In the genomic region with DNA sequence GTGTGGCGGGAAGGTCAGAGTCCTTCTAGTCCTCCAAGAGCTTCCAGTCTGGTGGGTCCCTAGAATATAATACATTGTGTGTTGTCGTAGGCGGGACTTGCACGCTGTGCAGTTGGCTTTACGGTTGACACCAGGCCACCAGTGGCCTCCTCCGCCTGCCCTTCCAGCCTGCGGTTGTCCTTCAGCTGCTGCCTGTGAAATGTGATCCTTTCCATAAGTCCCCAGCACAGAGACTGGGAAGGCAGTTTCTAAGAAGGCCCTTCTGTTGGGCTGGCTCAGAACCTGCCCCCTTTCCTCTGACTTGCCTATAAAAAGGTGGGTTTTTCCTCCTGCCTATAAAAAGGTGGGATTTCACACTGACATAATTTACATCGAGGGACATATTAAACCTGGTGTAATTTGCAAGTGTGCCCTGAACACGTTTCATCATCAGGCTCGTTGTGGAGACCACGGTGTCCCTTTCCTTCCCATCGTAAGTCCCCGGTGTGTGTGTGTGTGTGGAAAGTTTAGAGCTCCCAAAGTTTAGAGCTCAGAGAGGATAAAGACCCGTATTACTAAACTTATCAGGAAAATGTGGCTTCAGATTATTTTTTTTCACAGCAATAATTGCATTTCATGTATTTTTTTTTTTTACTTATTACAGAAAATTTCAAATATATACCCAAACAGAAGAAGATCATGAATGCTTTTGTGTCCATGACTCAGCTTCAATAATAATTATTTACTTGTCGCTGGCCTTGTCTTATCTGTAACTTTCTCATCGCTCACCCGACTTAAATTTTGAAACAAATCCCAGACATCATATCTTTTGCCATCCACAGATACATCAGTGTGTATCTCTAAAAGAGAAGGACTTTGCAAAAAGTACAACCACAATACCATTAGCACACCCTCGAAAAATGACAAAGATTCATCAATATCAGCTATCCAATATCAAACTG, we compare ENCODE assay signal across 1 cellular context.
TF ChIP-seq lines count a peak whose summit lies in the region.

No MANE protein-coding gene starts in this region.

TF ChIP-seq in K562, 482 proteins besides CTCF, POLR2A, EP300 and RAD21 (continued from another document and continues in another):
- TF ChIP-seq, protein P1, sequence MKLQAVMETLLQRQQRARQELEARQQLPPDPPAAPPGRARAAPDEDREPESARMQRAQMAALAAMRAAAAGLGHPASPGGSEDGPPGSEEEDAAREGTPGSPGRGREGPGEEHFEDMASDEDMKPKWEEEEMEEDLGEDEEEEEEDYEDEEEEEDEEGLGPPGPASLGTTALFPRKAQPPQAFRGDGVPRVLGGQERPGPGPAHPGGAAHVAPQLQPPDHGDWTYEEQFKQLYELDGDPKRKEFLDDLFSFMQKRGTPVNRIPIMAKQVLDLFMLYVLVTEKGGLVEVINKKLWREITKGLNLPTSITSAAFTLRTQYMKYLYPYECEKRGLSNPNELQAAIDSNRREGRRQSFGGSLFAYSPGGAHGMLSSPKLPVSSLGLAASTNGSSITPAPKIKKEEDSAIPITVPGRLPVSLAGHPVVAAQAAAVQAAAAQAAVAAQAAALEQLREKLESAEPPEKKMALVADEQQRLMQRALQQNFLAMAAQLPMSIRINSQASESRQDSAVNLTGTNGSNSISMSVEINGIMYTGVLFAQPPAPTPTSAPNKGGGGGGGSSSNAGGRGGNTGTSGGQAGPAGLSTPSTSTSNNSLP (IDR thresholded peaks at IDR 0.05; ENCODE audit: borderline replicate concordance, low read depth, low read length): no peak
- TF ChIP-seq DACH1 (IDR thresholded peaks at IDR 0.05; ENCODE audit: partially characterized antibody): no peak
- TF ChIP-seq, protein P2, sequence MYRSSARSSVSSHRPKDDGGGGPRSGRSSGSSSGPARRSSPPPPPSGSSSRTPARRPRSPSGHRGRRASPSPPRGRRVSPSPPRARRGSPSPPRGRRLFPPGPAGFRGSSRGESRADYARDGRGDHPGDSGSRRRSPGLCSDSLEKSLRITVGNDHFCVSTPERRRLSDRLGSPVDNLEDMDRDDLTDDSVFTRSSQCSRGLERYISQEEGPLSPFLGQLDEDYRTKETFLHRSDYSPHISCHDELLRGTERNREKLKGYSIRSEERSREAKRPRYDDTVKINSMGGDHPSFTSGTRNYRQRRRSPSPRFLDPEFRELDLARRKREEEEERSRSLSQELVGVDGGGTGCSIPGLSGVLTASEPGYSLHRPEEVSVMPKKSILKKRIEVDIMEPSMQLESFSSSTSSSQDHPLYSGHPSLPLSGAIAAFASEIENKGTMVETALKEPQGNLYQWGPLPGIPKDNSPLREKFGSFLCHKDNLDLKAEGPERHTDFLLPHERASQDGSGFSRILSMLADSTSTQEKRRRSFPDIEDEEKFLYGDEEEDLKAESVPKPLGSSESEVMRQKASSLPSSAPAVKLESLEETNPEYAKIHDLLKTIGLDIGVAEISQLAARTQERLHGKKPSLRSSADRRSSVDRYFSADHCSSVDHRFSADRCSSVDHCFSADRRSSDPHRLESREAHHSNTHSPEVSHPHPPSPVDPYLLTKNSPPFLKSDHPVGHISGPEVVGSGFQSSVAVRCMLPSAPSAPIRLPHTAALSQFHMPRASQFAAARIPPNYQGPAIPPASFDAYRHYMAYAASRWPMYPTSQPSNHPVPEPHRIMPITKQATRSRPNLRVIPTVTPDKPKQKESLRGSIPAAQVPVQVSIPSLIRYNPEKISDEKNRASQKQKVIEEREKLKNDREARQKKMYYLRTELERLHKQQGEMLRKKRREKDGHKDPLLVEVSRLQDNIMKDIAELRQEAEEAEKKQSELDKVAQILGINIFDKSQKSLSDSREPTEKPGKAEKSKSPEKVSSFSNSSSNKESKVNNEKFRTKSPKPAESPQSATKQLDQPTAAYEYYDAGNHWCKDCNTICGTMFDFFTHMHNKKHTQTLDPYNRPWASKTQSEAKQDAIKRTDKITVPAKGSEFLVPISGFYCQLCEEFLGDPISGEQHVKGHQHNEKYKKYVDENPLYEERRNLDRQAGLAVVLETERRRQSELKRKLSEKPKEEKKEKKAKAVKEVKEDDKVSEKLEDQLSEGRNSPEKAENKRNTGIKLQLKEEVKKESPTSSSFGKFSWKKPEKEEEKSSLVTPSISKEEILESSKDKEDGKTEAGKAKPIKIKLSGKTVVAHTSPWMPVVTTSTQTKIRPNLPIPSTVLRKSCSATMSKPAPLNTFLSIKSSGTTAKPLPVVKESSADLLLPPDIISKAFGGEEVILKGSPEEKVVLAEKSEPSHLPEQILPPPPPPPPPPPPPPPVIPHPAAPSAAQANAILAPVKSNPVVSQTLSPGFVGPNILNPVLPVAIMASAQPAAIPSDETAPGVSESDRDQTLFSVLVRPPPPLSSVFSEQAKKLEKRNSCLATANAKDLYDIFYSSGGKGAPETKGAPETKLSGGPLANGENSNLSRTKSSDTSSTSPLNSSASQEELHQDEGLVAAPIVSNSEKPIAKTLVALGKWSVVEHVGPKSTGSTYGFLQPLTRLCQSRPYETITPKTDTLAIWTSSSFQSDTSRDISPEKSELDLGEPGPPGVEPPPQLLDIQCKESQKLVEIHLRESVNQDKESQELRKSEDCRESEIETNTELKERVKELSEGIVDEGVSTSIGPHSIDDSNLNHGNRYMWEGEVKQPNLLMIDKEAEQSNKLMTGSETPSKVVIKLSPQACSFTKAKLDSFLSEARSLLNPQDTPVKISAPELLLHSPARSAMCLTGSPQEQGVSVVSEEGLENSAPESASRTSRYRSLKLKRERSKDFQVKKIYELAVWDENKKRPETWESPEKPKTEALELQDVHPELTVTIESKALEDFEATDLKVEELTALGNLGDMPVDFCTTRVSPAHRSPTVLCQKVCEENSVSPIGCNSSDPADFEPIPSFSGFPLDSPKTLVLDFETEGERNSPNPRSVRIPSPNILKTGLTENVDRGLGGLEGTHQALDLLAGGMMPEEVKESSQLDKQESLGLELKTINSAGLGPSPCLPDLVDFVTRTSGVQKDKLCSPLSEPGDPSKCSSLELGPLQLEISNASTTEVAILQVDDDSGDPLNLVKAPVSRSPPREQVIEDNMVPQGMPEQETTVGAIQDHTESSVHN (IDR thresholded peaks at IDR 0.05; ENCODE audit: borderline replicate concordance in 1 of 2, low read depth in 1 of 2): no peak
- TF ChIP-seq CEBPB (tag; IDR thresholded peaks at IDR 0.05): peak; percentile 57; the same call in 1 of the 2 replicates
- TF ChIP-seq, protein P3, sequence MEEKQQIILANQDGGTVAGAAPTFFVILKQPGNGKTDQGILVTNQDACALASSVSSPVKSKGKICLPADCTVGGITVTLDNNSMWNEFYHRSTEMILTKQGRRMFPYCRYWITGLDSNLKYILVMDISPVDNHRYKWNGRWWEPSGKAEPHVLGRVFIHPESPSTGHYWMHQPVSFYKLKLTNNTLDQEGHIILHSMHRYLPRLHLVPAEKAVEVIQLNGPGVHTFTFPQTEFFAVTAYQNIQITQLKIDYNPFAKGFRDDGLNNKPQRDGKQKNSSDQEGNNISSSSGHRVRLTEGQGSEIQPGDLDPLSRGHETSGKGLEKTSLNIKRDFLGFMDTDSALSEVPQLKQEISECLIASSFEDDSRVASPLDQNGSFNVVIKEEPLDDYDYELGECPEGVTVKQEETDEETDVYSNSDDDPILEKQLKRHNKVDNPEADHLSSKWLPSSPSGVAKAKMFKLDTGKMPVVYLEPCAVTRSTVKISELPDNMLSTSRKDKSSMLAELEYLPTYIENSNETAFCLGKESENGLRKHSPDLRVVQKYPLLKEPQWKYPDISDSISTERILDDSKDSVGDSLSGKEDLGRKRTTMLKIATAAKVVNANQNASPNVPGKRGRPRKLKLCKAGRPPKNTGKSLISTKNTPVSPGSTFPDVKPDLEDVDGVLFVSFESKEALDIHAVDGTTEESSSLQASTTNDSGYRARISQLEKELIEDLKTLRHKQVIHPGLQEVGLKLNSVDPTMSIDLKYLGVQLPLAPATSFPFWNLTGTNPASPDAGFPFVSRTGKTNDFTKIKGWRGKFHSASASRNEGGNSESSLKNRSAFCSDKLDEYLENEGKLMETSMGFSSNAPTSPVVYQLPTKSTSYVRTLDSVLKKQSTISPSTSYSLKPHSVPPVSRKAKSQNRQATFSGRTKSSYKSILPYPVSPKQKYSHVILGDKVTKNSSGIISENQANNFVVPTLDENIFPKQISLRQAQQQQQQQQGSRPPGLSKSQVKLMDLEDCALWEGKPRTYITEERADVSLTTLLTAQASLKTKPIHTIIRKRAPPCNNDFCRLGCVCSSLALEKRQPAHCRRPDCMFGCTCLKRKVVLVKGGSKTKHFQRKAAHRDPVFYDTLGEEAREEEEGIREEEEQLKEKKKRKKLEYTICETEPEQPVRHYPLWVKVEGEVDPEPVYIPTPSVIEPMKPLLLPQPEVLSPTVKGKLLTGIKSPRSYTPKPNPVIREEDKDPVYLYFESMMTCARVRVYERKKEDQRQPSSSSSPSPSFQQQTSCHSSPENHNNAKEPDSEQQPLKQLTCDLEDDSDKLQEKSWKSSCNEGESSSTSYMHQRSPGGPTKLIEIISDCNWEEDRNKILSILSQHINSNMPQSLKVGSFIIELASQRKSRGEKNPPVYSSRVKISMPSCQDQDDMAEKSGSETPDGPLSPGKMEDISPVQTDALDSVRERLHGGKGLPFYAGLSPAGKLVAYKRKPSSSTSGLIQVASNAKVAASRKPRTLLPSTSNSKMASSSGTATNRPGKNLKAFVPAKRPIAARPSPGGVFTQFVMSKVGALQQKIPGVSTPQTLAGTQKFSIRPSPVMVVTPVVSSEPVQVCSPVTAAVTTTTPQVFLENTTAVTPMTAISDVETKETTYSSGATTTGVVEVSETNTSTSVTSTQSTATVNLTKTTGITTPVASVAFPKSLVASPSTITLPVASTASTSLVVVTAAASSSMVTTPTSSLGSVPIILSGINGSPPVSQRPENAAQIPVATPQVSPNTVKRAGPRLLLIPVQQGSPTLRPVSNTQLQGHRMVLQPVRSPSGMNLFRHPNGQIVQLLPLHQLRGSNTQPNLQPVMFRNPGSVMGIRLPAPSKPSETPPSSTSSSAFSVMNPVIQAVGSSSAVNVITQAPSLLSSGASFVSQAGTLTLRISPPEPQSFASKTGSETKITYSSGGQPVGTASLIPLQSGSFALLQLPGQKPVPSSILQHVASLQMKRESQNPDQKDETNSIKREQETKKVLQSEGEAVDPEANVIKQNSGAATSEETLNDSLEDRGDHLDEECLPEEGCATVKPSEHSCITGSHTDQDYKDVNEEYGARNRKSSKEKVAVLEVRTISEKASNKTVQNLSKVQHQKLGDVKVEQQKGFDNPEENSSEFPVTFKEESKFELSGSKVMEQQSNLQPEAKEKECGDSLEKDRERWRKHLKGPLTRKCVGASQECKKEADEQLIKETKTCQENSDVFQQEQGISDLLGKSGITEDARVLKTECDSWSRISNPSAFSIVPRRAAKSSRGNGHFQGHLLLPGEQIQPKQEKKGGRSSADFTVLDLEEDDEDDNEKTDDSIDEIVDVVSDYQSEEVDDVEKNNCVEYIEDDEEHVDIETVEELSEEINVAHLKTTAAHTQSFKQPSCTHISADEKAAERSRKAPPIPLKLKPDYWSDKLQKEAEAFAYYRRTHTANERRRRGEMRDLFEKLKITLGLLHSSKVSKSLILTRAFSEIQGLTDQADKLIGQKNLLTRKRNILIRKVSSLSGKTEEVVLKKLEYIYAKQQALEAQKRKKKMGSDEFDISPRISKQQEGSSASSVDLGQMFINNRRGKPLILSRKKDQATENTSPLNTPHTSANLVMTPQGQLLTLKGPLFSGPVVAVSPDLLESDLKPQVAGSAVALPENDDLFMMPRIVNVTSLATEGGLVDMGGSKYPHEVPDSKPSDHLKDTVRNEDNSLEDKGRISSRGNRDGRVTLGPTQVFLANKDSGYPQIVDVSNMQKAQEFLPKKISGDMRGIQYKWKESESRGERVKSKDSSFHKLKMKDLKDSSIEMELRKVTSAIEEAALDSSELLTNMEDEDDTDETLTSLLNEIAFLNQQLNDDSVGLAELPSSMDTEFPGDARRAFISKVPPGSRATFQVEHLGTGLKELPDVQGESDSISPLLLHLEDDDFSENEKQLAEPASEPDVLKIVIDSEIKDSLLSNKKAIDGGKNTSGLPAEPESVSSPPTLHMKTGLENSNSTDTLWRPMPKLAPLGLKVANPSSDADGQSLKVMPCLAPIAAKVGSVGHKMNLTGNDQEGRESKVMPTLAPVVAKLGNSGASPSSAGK (IDR thresholded peaks at IDR 0.05): peak; percentile 49; the same call in 1 of the 2 replicates
- peak; percentile 47; the same call in 1 of the 2 replicates for TF ChIP-seq ATF7 (IDR thresholded peaks at IDR 0.05)
- TF ChIP-seq EGR1 (conservative IDR thresholded peaks at IDR 0.05): peak; percentile 63
- TF ChIP-seq SRSF1 (IDR thresholded peaks at IDR 0.05; ENCODE audit: low read depth, low read length): no peak
- no peak for TF ChIP-seq NCOA2 (IDR thresholded peaks at IDR 0.05; ENCODE audit: partially characterized antibody in 2 of 2)
- TF ChIP-seq EP400 (IDR thresholded peaks at IDR 0.05): peak; percentile 65
- TF ChIP-seq NFE2 (IDR thresholded peaks at IDR 0.05; ENCODE audit: low read depth): peak; percentile 54
- TF ChIP-seq RUNX1 (IDR thresholded peaks at IDR 0.05; ENCODE audit: low read depth): peak; percentile 70; the same call in 1 of the 2 replicates
- TF ChIP-seq, protein P4, sequence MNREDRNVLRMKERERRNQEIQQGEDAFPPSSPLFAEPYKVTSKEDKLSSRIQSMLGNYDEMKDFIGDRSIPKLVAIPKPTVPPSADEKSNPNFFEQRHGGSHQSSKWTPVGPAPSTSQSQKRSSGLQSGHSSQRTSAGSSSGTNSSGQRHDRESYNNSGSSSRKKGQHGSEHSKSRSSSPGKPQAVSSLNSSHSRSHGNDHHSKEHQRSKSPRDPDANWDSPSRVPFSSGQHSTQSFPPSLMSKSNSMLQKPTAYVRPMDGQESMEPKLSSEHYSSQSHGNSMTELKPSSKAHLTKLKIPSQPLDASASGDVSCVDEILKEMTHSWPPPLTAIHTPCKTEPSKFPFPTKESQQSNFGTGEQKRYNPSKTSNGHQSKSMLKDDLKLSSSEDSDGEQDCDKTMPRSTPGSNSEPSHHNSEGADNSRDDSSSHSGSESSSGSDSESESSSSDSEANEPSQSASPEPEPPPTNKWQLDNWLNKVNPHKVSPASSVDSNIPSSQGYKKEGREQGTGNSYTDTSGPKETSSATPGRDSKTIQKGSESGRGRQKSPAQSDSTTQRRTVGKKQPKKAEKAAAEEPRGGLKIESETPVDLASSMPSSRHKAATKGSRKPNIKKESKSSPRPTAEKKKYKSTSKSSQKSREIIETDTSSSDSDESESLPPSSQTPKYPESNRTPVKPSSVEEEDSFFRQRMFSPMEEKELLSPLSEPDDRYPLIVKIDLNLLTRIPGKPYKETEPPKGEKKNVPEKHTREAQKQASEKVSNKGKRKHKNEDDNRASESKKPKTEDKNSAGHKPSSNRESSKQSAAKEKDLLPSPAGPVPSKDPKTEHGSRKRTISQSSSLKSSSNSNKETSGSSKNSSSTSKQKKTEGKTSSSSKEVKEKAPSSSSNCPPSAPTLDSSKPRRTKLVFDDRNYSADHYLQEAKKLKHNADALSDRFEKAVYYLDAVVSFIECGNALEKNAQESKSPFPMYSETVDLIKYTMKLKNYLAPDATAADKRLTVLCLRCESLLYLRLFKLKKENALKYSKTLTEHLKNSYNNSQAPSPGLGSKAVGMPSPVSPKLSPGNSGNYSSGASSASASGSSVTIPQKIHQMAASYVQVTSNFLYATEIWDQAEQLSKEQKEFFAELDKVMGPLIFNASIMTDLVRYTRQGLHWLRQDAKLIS (CRISPR knock-in tag; IDR thresholded peaks at IDR 0.05): no peak
- TF ChIP-seq POLR2G (IDR thresholded peaks at IDR 0.05; ENCODE audit: low read depth, low read length): 0 out of 2 replicates have a peak, but pooled peaks have one; percentile 24
- no peak for TF ChIP-seq HDAC2 (IDR thresholded peaks at IDR 0.05)
- TF ChIP-seq NFRKB (IDR thresholded peaks at IDR 0.05; ENCODE audit: low read depth): peak; percentile 60; the same call in 1 of the 2 replicates
